Comparison of ENCODE assay signal across 8 cellular contexts in genomic region chr5:14143843-14144585, GRCh38. TPM values are rescaled to one million over a fixed set of nuclear protein-coding genes. Genes with fewer than 3 reads are reported as not detected.
A peak's percentile ranks its signal among the peaks of the same experiment; 100 is the strongest.
DNase-seq lines count a peak whose midpoint lies in the region; ATAC-seq and TF ChIP-seq lines count a peak whose summit lies in the region.

No MANE protein-coding gene starts in this region.

- no peaks in the 10 kb centered on the region; the same call in 1 of the 2 replicates for H3K36me3 ChIP-seq in BE2C

- H3K9me3 Mint-ChIP-seq in stimulated activated naive CD8-positive, alpha-beta T cell treated with anti-CD3 and anti-CD28 coated beads, Interleukin-15, amount 100 ng/mL, for 72 hours, result no peaks in the 10 kb centered on the region

- TF ChIP-seq CTCF in BE2C (IDR thresholded peaks at IDR 0.05; ENCODE audit: low read depth, low read length), result no peak
- TF ChIP-seq CTCF in WI38 (IDR thresholded peaks at IDR 0.05; ENCODE audit: low read depth, low read length), result no peak

- H3K4me3 ChIP-seq in BE2C (ENCODE audit: low read depth, low read length), result peak overlapping the region; percentile 96
- peak overlapping the region; percentile 96 for H3K4me3 ChIP-seq in WI38 (ENCODE audit: low read depth, low read length)

- H3K27me3 ChIP-seq in BE2C, result no peaks in the 10 kb centered on the region

- H3K9me3 ChIP-seq in BE2C, result no peaks in the 10 kb centered on the region; the same call in 1 of the 2 replicates

- peak; percentile 41 for DNase-seq in BE2C
- peak; percentile 51 for DNase-seq in dermis blood vessel endothelial cell
- peak; percentile 90 for DNase-seq in mesenteric fat pad (ENCODE audit: low spot score)
- DNase-seq in stimulated activated naive CD8-positive, alpha-beta T cell treated with anti-CD3 and anti-CD28 coated beads, Interleukin-15, amount 100 ng/mL, for 72 hours, result peak; percentile 48 to 52

- peaks cover 80% of the 10 kb centered on the region for H3K27me3 Mint-ChIP-seq in stimulated activated naive CD8-positive, alpha-beta T cell treated with anti-CD3 and anti-CD28 coated beads, Interleukin-15, amount 100 ng/mL, for 72 hours

- peaks cover 27% of the 10 kb centered on the region for H3K4me1 ChIP-seq in BE2C

- H3K27ac Mint-ChIP-seq in stimulated activated naive CD8-positive, alpha-beta T cell treated with anti-CD3 and anti-CD28 coated beads, Interleukin-15, amount 100 ng/mL, for 72 hours, result peak overlapping the region; percentile 12 to 66

- peaks cover 7% of the 10 kb centered on the region for H3K4me1 Mint-ChIP-seq in stimulated activated naive CD8-positive, alpha-beta T cell treated with anti-CD3 and anti-CD28 coated beads, Interleukin-15, amount 100 ng/mL, for 72 hours

- peak; percentile 6 for ATAC-seq in GM19328 (IDR thresholded peaks at IDR 0.05; ENCODE audit: unreplicated experiment)
- ATAC-seq in HG03439 (IDR thresholded peaks at IDR 0.05; ENCODE audit: unreplicated experiment), result peak; percentile 18
- peak; percentile 16 for ATAC-seq in stimulated activated naive CD8-positive, alpha-beta T cell treated with anti-CD3 and anti-CD28 coated beads, Interleukin-15, amount 100 ng/mL, for 72 hours
- no peak for ATAC-seq in GM18873 (IDR thresholded peaks at IDR 0.05; ENCODE audit: low FRiP score, unreplicated experiment)

- peak overlapping the region; percentile 82 to 89 for H3K4me3 Mint-ChIP-seq in stimulated activated naive CD8-positive, alpha-beta T cell treated with anti-CD3 and anti-CD28 coated beads, Interleukin-15, amount 100 ng/mL, for 72 hours

RNA-seq across cellular contexts. Expression of gene TRIO, which starts 0.9 kb away (rescaled TPM):
- 169 TPM for polyA plus RNA-seq in BE2C (2012; ENCODE audit: insufficient read depth, insufficient read length, low read depth)
- total RNA-seq in dermis blood vessel endothelial cell (190 and 204 TPM in 2 replicates), mesenteric fat pad (145 TPM)
